In genomic region chr6:2134559-2134958, GRCh38 we compare ENCODE assay signal across 26 cellular contexts.
"Had no signal": no experiment of that assay in that cellular context is flagged by ENCODE, and none has a peak within 500 bp of the region (broad histone marks: within the 10 kb centered on the region; RNA-seq: fewer than 3 reads in every experiment).

No MANE protein-coding gene starts in this region.

- H3K4me3 Mint-ChIP-seq: activated B cell treated with CpG ODN at 0.5 μM for 24 hours; activated CD4-positive, alpha-beta T cell treated with anti-CD3 and anti-CD28 coated beads, Interleukin-2, amount 10 ng/mL, durations not matched to agents 24 days and 14 days; activated CD8-positive, alpha-beta memory T cell treated with anti-CD3 and anti-CD28 coated beads, Interleukin-2, amount 10 ng/mL, durations not matched to agents 7 days and 5 days; activated naive CD4-positive, alpha-beta T cell treated with anti-CD3 and anti-CD28 coated beads for 36 hours; activated naive CD8-positive, alpha-beta T cell treated with anti-CD3 and anti-CD28 coated beads for 36 hours; activated T-cell treated with anti-CD3 and anti-CD28 coated beads, Interleukin-2, amount 50 U/mL, for 4 hours had no signal

- H3K4me3 ChIP-seq: MG63, Peyer's patch had no signal

- H3K9me3 Mint-ChIP-seq: activated B cell treated with CpG ODN at 0.5 μM for 24 hours; activated CD4-positive, alpha-beta T cell treated with anti-CD3 and anti-CD28 coated beads, Interleukin-2, amount 10 ng/mL, durations not matched to agents 24 days and 14 days; activated naive CD4-positive, alpha-beta T cell treated with anti-CD3 and anti-CD28 coated beads for 36 hours; activated naive CD8-positive, alpha-beta T cell treated with anti-CD3 and anti-CD28 coated beads for 36 hours; activated T-cell treated with anti-CD3 and anti-CD28 coated beads, Interleukin-2, amount 50 U/mL, for 4 hours had no signal

- H3K27me3 ChIP-seq: MG63, Peyer's patch had no signal

- H3K4me2 ChIP-seq: KMS-11 had no signal

- H3K36me3 Mint-ChIP-seq: activated CD8-positive, alpha-beta memory T cell treated with anti-CD3 and anti-CD28 coated beads, Interleukin-2, amount 10 ng/mL, durations not matched to agents 7 days and 5 days had no signal

- H3K27ac Mint-ChIP-seq: activated B cell treated with CpG ODN at 0.5 μM for 24 hours; activated CD4-positive, alpha-beta T cell treated with anti-CD3 and anti-CD28 coated beads, Interleukin-2, amount 10 ng/mL, durations not matched to agents 24 days and 14 days; activated CD8-positive, alpha-beta memory T cell treated with anti-CD3 and anti-CD28 coated beads, Interleukin-2, amount 10 ng/mL, durations not matched to agents 7 days and 5 days; activated naive CD4-positive, alpha-beta T cell treated with anti-CD3 and anti-CD28 coated beads for 36 hours; activated naive CD8-positive, alpha-beta T cell treated with anti-CD3 and anti-CD28 coated beads for 36 hours had no signal

- H3K27me3 Mint-ChIP-seq: activated B cell treated with CpG ODN at 0.5 μM for 24 hours; activated CD8-positive, alpha-beta memory T cell treated with anti-CD3 and anti-CD28 coated beads, Interleukin-2, amount 10 ng/mL, durations not matched to agents 7 days and 5 days; activated naive CD8-positive, alpha-beta T cell treated with anti-CD3 and anti-CD28 coated beads for 36 hours had no signal

- H3K9ac ChIP-seq: KMS-11 had no signal

- H3K27ac ChIP-seq: KMS-11, Peyer's patch, RWPE1 had no signal

- DNase-seq: activated B cell treated with CpG ODN at 0.5 μM for 24 hours; activated CD4-positive, alpha-beta T cell treated with anti-CD3 and anti-CD28 coated beads for 1 hour; activated CD4-positive, alpha-beta T cell treated with anti-CD3 and anti-CD28 coated beads, Interleukin-2, amount 10 ng/mL, durations not matched to agents 24 days and 14 days; activated CD4-positive, alpha-beta T cell treated with anti-CD3 and anti-CD28 coated beads, Interleukin-2, amount 50 U/mL, for 48 hours; activated CD8-positive, alpha-beta memory T cell treated with anti-CD3 and anti-CD28 coated beads, Interleukin-2, amount 10 ng/mL, durations not matched to agents 7 days and 5 days; activated gamma-delta T cell; activated naive CD4-positive, alpha-beta T cell treated with anti-CD3 and anti-CD28 coated beads for 36 hours; activated naive CD8-positive, alpha-beta T cell treated with anti-CD3 and anti-CD28 coated beads for 36 hours; activated T-cell treated with anti-CD3 and anti-CD28 coated beads, Interleukin-2, amount 50 U/mL, for 4 hours; anterior cingulate cortex; caudate nucleus; MG63; NCI-H1105; NCI-H1436; NCI-H1694 treated with DMSO at 0.1 percent for 48 hours; NCI-H2029 treated with DMSO at 0.1 percent for 48 hours; NCI-H510A treated with DMSO at 0.1 percent for 48 hours; NK-92 treated with Interleukin-12 subunit alpha and Interleukin-12 subunit beta, amount 100 ng/mL, for 24 hours; OCI-M1; Peyer's patch; SHP77 treated with DMSO at 0.1 percent for 48 hours; T-helper 2 cell; T1000 had no signal

- H3K9me3 ChIP-seq: MG63, Peyer's patch had no signal

- FAIRE-seq: TTC549 had no signal

- H3K36me3 ChIP-seq: MG63, Peyer's patch had no signal

- ATAC-seq: activated CD8-positive, alpha-beta memory T cell treated with anti-CD3 and anti-CD28 coated beads, Interleukin-2, amount 10 ng/mL, durations not matched to agents 7 days and 5 days; activated T-cell treated with anti-CD3 and anti-CD28 coated beads, Interleukin-2, amount 50 U/mL, for 4 hours had no signal
